16 cellular contexts compared by ENCODE assay signal in genomic region chr11:112162761-112163669, GRCh38. TPM values are rescaled to one million over a fixed set of nuclear protein-coding genes. Genes with fewer than 3 reads are reported as not detected.
DNase-seq lines count a peak whose midpoint lies in the region; TF ChIP-seq lines count a peak whose summit lies in the region.
"Had no signal": no experiment of that assay in that cellular context is flagged by ENCODE, and none has a peak within 500 bp of the region (broad histone marks: within the 10 kb centered on the region; RNA-seq: fewer than 3 reads in every experiment).

No MANE protein-coding gene starts in this region.

- no peak for TF ChIP-seq CTCF in HFFc6 (IDR thresholded peaks at IDR 0.05)
- no peak for TF ChIP-seq CTCF in mammary epithelial cell (conservative IDR thresholded peaks at IDR 0.05 in 1 of 2, IDR thresholded peaks at IDR 0.05 in 1 of 2; ENCODE audit: extremely low read depth in 1 of 2, insufficient read depth in 1 of 2, low read depth in 1 of 2, low read length in 2 of 2)
- no peak for TF ChIP-seq CTCF in kidney epithelial cell (IDR thresholded peaks at IDR 0.05; ENCODE audit: insufficient read depth, low read length, poor library complexity, severe bottlenecking)
- no peak for TF ChIP-seq CTCF in smooth muscle cell (IDR thresholded peaks at IDR 0.05; ENCODE audit: borderline replicate concordance, insufficient read depth, poor library complexity, severe bottlenecking)

- H3K9me3 ChIP-seq in mammary epithelial cell (replicated peaks; ENCODE audit: insufficient read depth, low read length) = no peaks in the 10 kb centered on the region
- no peaks in the 10 kb centered on the region for H3K9me3 ChIP-seq in smooth muscle cell (replicated peaks; ENCODE audit: low read depth)
- H3K9me3 ChIP-seq in HAP-1 = no peaks in the 10 kb centered on the region
- H3K9me3 ChIP-seq: ovary, tibial artery had no signal

- H3K4me3 ChIP-seq in mammary epithelial cell (replicated peaks in 1 of 3; ENCODE audit: insufficient read depth in 1 of 3, low read depth in 2 of 3, low read length in 3 of 3) (peak overlapping the region in 2 of 3 experiments; percentile 14 to 15), kidney epithelial cell (ENCODE audit: low read depth, low read length) (peak overlapping the region; percentile 11), smooth muscle cell (peak overlapping the region; percentile 22), HAP-1 (no peak overlapping the region)
- H3K4me3 ChIP-seq: GM12878, ovary had no signal

- H3K27ac ChIP-seq in mammary epithelial cell (ENCODE audit: insufficient read depth, low read depth, low read length) (peak overlapping the region; percentile 97), smooth muscle cell (ENCODE audit: low read depth) (no peak overlapping the region), substantia nigra (ENCODE audit: low read depth, low read length, poor library complexity, severe bottlenecking) (no peak overlapping the region)
- H3K27ac ChIP-seq: ovary, tibial artery had no signal

- peaks cover 2% of the 10 kb centered on the region for H3F3A ChIP-seq in smooth muscle cell (ENCODE audit: low read depth)

- H3K27ac Mint-ChIP-seq in HFFc6 = peak overlapping the region; percentile 79

- H3K79me2 ChIP-seq in mammary epithelial cell (ENCODE audit: insufficient read depth, low read length) = no peaks in the 10 kb centered on the region
- no peaks in the 10 kb centered on the region for H3K79me2 ChIP-seq in smooth muscle cell (ENCODE audit: low read depth)

- H3K27me3 ChIP-seq in mammary epithelial cell (ENCODE audit: insufficient read depth, low read length) = no peaks in the 10 kb centered on the region
- H3K27me3 ChIP-seq in kidney epithelial cell (ENCODE audit: control insufficient read depth, insufficient read depth, low read length) = no peaks in the 10 kb centered on the region
- no peaks in the 10 kb centered on the region for H3K27me3 ChIP-seq in smooth muscle cell (ENCODE audit: low read depth)
- H3K27me3 ChIP-seq in HAP-1 (ENCODE audit: low read depth) = no peaks in the 10 kb centered on the region
- H3K27me3 ChIP-seq: ovary, tibial artery had no signal

- intact Hi-C loops in mammary epithelial cell (cut with micrococcal nuclease) = loop anchor here (1.0 kb wide), 1 partner anchor 12 kb away; the partner anchor contains the start of gene BCO2

- H4K20me1 ChIP-seq in mammary epithelial cell (ENCODE audit: insufficient read depth, low read length) = no peaks in the 10 kb centered on the region
- no peaks in the 10 kb centered on the region for H4K20me1 ChIP-seq in smooth muscle cell (ENCODE audit: low read depth)

- H3K36me3 ChIP-seq in mammary epithelial cell (ENCODE audit: insufficient read depth, low read length) = no peaks in the 10 kb centered on the region
- no peaks in the 10 kb centered on the region for H3K36me3 ChIP-seq in kidney epithelial cell (ENCODE audit: control insufficient read depth, insufficient read depth, low read length)
- H3K36me3 ChIP-seq in smooth muscle cell (ENCODE audit: low read depth) = no peaks in the 10 kb centered on the region
- H3K36me3 ChIP-seq in HAP-1 (replicated peaks) = no peaks in the 10 kb centered on the region
- H3K36me3 ChIP-seq: ovary, tibial artery had no signal

- H3K36me3 Mint-ChIP-seq in HFFc6 (ENCODE audit: low read depth) = peaks cover 13% of the 10 kb centered on the region

- peak overlapping the region; percentile 71 for H3K9ac ChIP-seq in mammary epithelial cell (ENCODE audit: insufficient read depth, low read length)
- no peak overlapping the region for H3K9ac ChIP-seq in smooth muscle cell (ENCODE audit: low read depth)

- peak overlapping the region; percentile 56 for H2AFZ ChIP-seq in mammary epithelial cell (ENCODE audit: low read depth, low read length)
- H2AFZ ChIP-seq in smooth muscle cell (ENCODE audit: low read depth) = no peak overlapping the region

- 24% methylated on average over 6 of the region's 6 CpGs for WGBS in mammary epithelial cell (ENCODE audit: low coverage, missing lambda C conversion rate)
- WGBS in smooth muscle cell (ENCODE audit: low lambda C conversion rate) = 90% methylated on average over 6 of the region's 6 CpGs

- peak overlapping the region; percentile 79 for H3K4me2 ChIP-seq in mammary epithelial cell (ENCODE audit: insufficient read depth, low read depth, low read length)
- no peak overlapping the region for H3K4me2 ChIP-seq in smooth muscle cell

- BruUV-seq in mammary epithelial cell (replicated peaks; lab: Mats Ljungman, UMichigan) = TSS peak; percentile 78

- peaks cover 75% of the 10 kb centered on the region for H3K4me1 Mint-ChIP-seq in HFFc6 (ENCODE audit: low read depth)

- in situ Hi-C loops in mammary epithelial cell (cut with MboI; ENCODE audit: low sequenced_read_pairs in 2 of 2) (loop anchor here in 1 of 2 donors (10.0 kb wide), 1 partner anchor 48 kb away; no protein-coding TSS in a partner anchor), HAP-1 (cut with MboI; ENCODE audit: low sequenced_read_pairs) (no loop called here)

- no peaks in the 10 kb centered on the region for H3K9me3 Mint-ChIP-seq in HFFc6

- CTCF ChIA-PET in mammary epithelial cell (lab: Charles Lee; ENCODE audit: low non-redundant PET) = no interaction called here

- H3K27me3 Mint-ChIP-seq in HFFc6 (ENCODE audit: insufficient read depth) = peaks cover 4% of the 10 kb centered on the region; the same call in 1 of the 2 replicates

- H3K4me1 ChIP-seq in mammary epithelial cell (ENCODE audit: insufficient read depth, low read length) (peaks cover 57% of the 10 kb centered on the region), smooth muscle cell (ENCODE audit: low read depth) (no peaks in the 10 kb centered on the region), HAP-1 (peaks cover 7% of the 10 kb centered on the region)
- H3K4me1 ChIP-seq: tibial artery had no signal

- dilution Hi-C loops in mammary epithelial cell (cut with HindIII; ENCODE audit: low sequenced_read_pairs) = no loop called here

- peak; percentile 53 for DNase-seq in HFFc6
- peak; percentile 80 for DNase-seq in mammary epithelial cell
- DNase-seq in kidney epithelial cell (ENCODE audit: low read depth) = no peak
- DNase-seq in smooth muscle cell (lab: John Stamatoyannopoulos, UW; ENCODE audit: unreplicated experiment) = no peak
- no peak for DNase-seq in substantia nigra (lab: John Stamatoyannopoulos, UW)
- DNase-seq in HAP-1 (ENCODE audit: low spot score in 2 of 2) = no peak
- DNase-seq in activated effector memory CD4-positive, alpha-beta T cell treated with anti-CD3 and anti-CD28 coated beads, Interleukin-2, amount 50 U/mL, for 16 hours = no peak
- no peak for DNase-seq in COLO668 (lab: John Stamatoyannopoulos, UW; ENCODE audit: unreplicated experiment)
- DNase-seq: COR-L47; NCI-H146; NK-92 treated with Interleukin-12 subunit alpha and Interleukin-12 subunit beta, amount 100 ng/mL, for 24 hours; ovary; T-helper 2 cell had no signal

- H3K4me3 Mint-ChIP-seq in HFFc6 = peak overlapping the region; percentile 83

RNA-seq across cellular contexts. Expression of gene IL18, which starts 0.9 kb away (rescaled TPM):
- 1 to 10 TPM in 4 of 6 experiments, under 1 TPM in 2; 0.83 to 1.5 (median 1.2) TPM for total RNA-seq in HFFc6 (2021; fragmentation: NEBNext Ultra II Directional; extraction: Animal tissue kit (Norgen Biotek cat#: 25700))
- 1 to 10 TPM; 1.3 to 2.2 TPM for total RNA-seq in mammary epithelial cell
- polyA plus RNA-seq in mammary epithelial cell = 5.1 TPM
- 13.1 TPM for polyA minus RNA-seq in mammary epithelial cell
- total RNA-seq in kidney epithelial cell = 8.4 and 15.5 TPM in 2 replicates
- total RNA-seq in smooth muscle cell = 3.0 TPM in 1 of 2 replicates, not detected in the other
- 0.33 and 0.34 TPM in 2 replicates for polyA plus RNA-seq in smooth muscle cell
- total RNA-seq: activated CD8-positive, alpha-beta memory T cell treated with anti-CD3 and anti-CD28 coated beads for 36 hours had no signal

RNA-seq across cellular contexts. Expression of gene TEX12, which starts 4.2 kb away (rescaled TPM):
- total RNA-seq in HFFc6 (2021; fragmentation: NEBNext Ultra II Directional; extraction: Animal tissue kit (Norgen Biotek cat#: 25700)) = not detected
- total RNA-seq in mammary epithelial cell = under 1 TPM in 1 of 2 donors, not detected in 1; 0.50 TPM
- not detected for polyA plus RNA-seq in mammary epithelial cell
- not detected for polyA minus RNA-seq in mammary epithelial cell
- total RNA-seq in kidney epithelial cell = not detected in 2 replicates
- not detected in 2 replicates for total RNA-seq in smooth muscle cell
- not detected in 2 replicates for polyA plus RNA-seq in smooth muscle cell
- total RNA-seq: activated CD8-positive, alpha-beta memory T cell treated with anti-CD3 and anti-CD28 coated beads for 36 hours had no signal

RNA-seq across cellular contexts. Expression of gene BCO2, which starts 12.3 kb away (rescaled TPM):
- total RNA-seq in HFFc6 (2021; fragmentation: NEBNext Ultra II Directional; extraction: Animal tissue kit (Norgen Biotek cat#: 25700)) = 1 to 10 TPM in 5 of 6 experiments, under 1 TPM in 1; 0.83 to 2.0 (median 1.3) TPM
- total RNA-seq in mammary epithelial cell = 1 to 10 TPM; 3.8 to 4.9 TPM
- polyA plus RNA-seq in mammary epithelial cell = 1.5 TPM
- polyA minus RNA-seq in mammary epithelial cell = 10.7 TPM
- total RNA-seq in kidney epithelial cell = 0.48 TPM in 1 of 2 replicates, not detected in the other
- 0.13 and 1.8 TPM in 2 replicates for total RNA-seq in smooth muscle cell
- 0.82 and 2.0 TPM in 2 replicates for polyA plus RNA-seq in smooth muscle cell

Comparison
In these comparisons a context has a peak if more than half of its experiments do, and no peak if none do; other contexts are left out.
1. DNase-seq: peak in HFFc6 (single experiment) and mammary epithelial cell (single experiment); none in kidney epithelial cell (single experiment), smooth muscle cell (single experiment), substantia nigra (0 of 49), HAP-1 (0 of 2), activated effector memory CD4-positive, alpha-beta T cell treated with anti-CD3 and anti-CD28 coated beads, Interleukin-2, amount 50 U/mL, for 16 hours (single experiment) and COLO668 (single experiment).